ENCODE assay signal across 8 cellular contexts in the genomic region with DNA sequence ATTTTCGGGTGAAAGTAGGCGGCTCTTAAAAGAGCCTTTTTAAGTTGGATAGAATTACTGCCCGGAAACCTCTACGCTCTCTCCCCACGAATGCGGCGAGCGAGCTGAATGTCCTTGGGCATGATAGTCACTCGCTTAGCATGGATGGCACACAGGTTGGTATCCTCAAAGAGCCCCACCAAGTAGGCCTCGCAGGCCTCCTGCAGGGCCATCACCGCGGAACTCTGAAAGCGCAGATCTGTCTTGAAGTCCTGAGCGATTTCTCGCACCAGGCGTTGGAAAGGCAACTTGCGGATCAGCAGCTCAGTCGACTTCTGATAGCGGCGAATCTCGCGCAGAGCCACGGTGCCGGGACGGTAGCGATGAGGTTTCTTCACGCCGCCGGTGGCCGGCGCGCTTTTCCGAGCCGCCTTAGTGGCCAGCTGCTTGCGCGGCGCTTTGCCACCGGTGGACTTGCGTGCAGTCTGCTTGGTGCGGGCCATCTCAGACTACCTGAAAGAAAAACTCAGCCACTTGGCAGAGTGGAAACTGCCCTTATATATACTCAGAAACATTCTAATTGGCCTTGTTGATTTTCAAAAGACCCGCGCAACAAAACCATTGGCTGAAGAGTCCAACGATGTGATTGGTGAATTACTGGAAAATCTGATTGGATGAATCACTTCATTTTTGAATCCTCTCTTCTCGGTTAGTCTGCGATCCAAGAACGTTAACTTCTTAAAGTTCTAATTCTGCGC.
A peak's percentile ranks its signal among the peaks of the same experiment; 100 is the strongest.
DNase-seq lines count a peak whose midpoint lies in the region; ATAC-seq and TF ChIP-seq lines count a peak whose summit lies in the region.

No MANE protein-coding gene starts in this region.

- H3K4me2 ChIP-seq in BLaER1 (peak overlapping the region; percentile 90), SK-N-SH (peak overlapping the region; percentile 88), trophoblast cell (ENCODE audit: low read length) (peak overlapping the region; percentile 99)

- peaks cover 44% of the 10 kb centered on the region for H3K4me1 ChIP-seq in BLaER1
- H3K4me1 ChIP-seq in SK-N-SH (ENCODE audit: control insufficient read depth in 1 of 2, insufficient read depth in 2 of 2, low read depth in 1 of 2, low read length in 1 of 2) = peaks cover 0 to 14% of the 10 kb centered on the region in 2 experiments; a peak in 2 of 4 replicates
- peaks cover 0 to 3% of the 10 kb centered on the region in 2 experiments for H3K4me1 ChIP-seq in trophoblast cell (ENCODE audit: control insufficient read depth in 1 of 2, insufficient read depth in 2 of 2, low read length in 2 of 2)
- peaks cover 0 to 4% of the 10 kb centered on the region in 2 donors for H3K4me1 ChIP-seq in uterus

- peaks cover 15% of the 10 kb centered on the region for H3K79me1 ChIP-seq in trophoblast cell (ENCODE audit: low read length)

- H3K27me3 Mint-ChIP-seq in activated naive CD4-positive, alpha-beta T cell treated with anti-CD3 and anti-CD28 coated beads, Interleukin-2, amount 50 U/mL, for 24 hours = no peaks in the 10 kb centered on the region
- no peaks in the 10 kb centered on the region for H3K27me3 Mint-ChIP-seq in glutamatergic neuron (ENCODE audit: unreplicated experiment)

- H3K9ac ChIP-seq in BLaER1 (peak overlapping the region; percentile 93), SK-N-SH (peak overlapping the region; percentile 83), trophoblast cell (ENCODE audit: low read length) (peak overlapping the region; percentile 65)

- no peaks in the 10 kb centered on the region for H3K27me3 ChIP-seq in BLaER1
- H3K27me3 ChIP-seq in SK-N-SH (ENCODE audit: insufficient read depth) = no peaks in the 10 kb centered on the region
- no peaks in the 10 kb centered on the region for H3K27me3 ChIP-seq in trophoblast cell (ENCODE audit: insufficient read depth, low read length)
- peaks cover 4 to 6% of the 10 kb centered on the region in 2 donors for H3K27me3 ChIP-seq in uterus

- POLR2A ChIA-PET in SK-N-SH (lab: Yijun Ruan, JAX) = interaction anchor here (0.8 to 7.6 kb wide), 14 partner anchors 11 to 279 kb away, joined by 3 to 142 read pairs (median 18); a partner anchor contains a TSS

- TF ChIP-seq POLR2A in uterus (IDR thresholded peaks at IDR 0.05) = peak; percentile 38 to 51

- no peaks in the 10 kb centered on the region for H3K36me3 Mint-ChIP-seq in activated naive CD4-positive, alpha-beta T cell treated with anti-CD3 and anti-CD28 coated beads, Interleukin-2, amount 50 U/mL, for 24 hours
- H3K36me3 Mint-ChIP-seq in glutamatergic neuron (ENCODE audit: unreplicated experiment) = no peaks in the 10 kb centered on the region

- 12% methylated on average over 20 of the region's 47 CpGs for WGBS in SK-N-SH (ENCODE audit: low lambda C conversion rate)
- no CpG with 5 or more reads among the region's 47 CpGs for WGBS in trophoblast cell (ENCODE audit: extremely low coverage, insufficient coverage, insufficient read length)

- H2BK120ac ChIP-seq in trophoblast cell (ENCODE audit: insufficient read depth, low read length, poor library complexity) = no peak overlapping the region

- no peak overlapping the region for H4K12ac ChIP-seq in trophoblast cell (ENCODE audit: low read depth, low read length)

- TF ChIP-seq CTCF in SK-N-SH (IDR thresholded peaks at IDR 0.05) = no peak
- TF ChIP-seq CTCF in glutamatergic neuron (IDR thresholded peaks at IDR 0.05; ENCODE audit: partially characterized antibody, unreplicated experiment) = no peak
- no peak for TF ChIP-seq CTCF in uterus (IDR thresholded peaks at IDR 0.05)

- no peaks in the 10 kb centered on the region for H3K9me3 ChIP-seq in BLaER1
- H3K9me3 ChIP-seq in SK-N-SH = no peaks in the 10 kb centered on the region
- no peaks in the 10 kb centered on the region for H3K9me3 ChIP-seq in trophoblast cell (ENCODE audit: insufficient read depth, low read depth, low read length)
- H3K9me3 ChIP-seq in uterus = no peaks in the 10 kb centered on the region

- peak; percentile 22 for ATAC-seq in GM19372 (IDR thresholded peaks at IDR 0.05; ENCODE audit: low read depth, unreplicated experiment)

- H2AK5ac ChIP-seq in trophoblast cell (ENCODE audit: low read length) = no peak overlapping the region

- peaks cover 6% of the 10 kb centered on the region for H3K4me1 Mint-ChIP-seq in activated naive CD4-positive, alpha-beta T cell treated with anti-CD3 and anti-CD28 coated beads, Interleukin-2, amount 50 U/mL, for 24 hours
- H3K4me1 Mint-ChIP-seq in glutamatergic neuron (ENCODE audit: low read depth, unreplicated experiment) = peaks cover 6% of the 10 kb centered on the region

- CTCF ChIA-PET in SK-N-SH (lab: Yijun Ruan, JAX) = interaction anchor here (1.1 to 3.2 kb wide), 8 partner anchors 9 to 324 kb away, joined by 3 to 13 read pairs (median 4); a partner anchor contains a TSS

- peaks cover 8% of the 10 kb centered on the region; the same call in 1 of the 2 replicates for H3K36me3 ChIP-seq in BLaER1
- no peaks in the 10 kb centered on the region for H3K36me3 ChIP-seq in SK-N-SH (replicated peaks in 1 of 2; ENCODE audit: control insufficient read depth in 1 of 2, insufficient read depth in 2 of 2, low read length in 1 of 2)
- H3K36me3 ChIP-seq in trophoblast cell (ENCODE audit: control insufficient read depth in 1 of 2, insufficient read depth in 2 of 2, low read length in 2 of 2) = no peaks in the 10 kb centered on the region
- H3K36me3 ChIP-seq in uterus = no peaks in the 10 kb centered on the region

- peaks cover 7% of the 10 kb centered on the region; the same call in 1 of the 2 replicates for H4K20me1 ChIP-seq in BLaER1
- H4K20me1 ChIP-seq in SK-N-SH (ENCODE audit: insufficient read depth) = no peaks in the 10 kb centered on the region

- TF ChIP-seq RAD21 in SK-N-SH (IDR thresholded peaks at IDR 0.05; ENCODE audit: low read length) = no peak

- peak overlapping the region; percentile 2 for H4K8ac ChIP-seq in trophoblast cell (ENCODE audit: low read depth, low read length)

- H2BK5ac ChIP-seq in trophoblast cell (ENCODE audit: low read depth, low read length, poor library complexity) = peak overlapping the region; percentile 22

- DNase-seq in HUDEP-2 (lab: John Stamatoyannopoulos, UW; ENCODE audit: unreplicated experiment in 76 of 76) (peak in 68 of 76 experiments; percentile 55 to 99 (median 88)), SK-N-SH (peak; percentile 87), glutamatergic neuron (peak; percentile 58), trophoblast cell (peak; percentile 60 to 92), uterus (peak; percentile 49 to 79)

- peak overlapping the region; percentile 86 for H2AFZ ChIP-seq in SK-N-SH (ENCODE audit: low read depth)
- no peak overlapping the region for H2AFZ ChIP-seq in trophoblast cell (ENCODE audit: insufficient read depth, low read length, poor library complexity)

- H3K79me2 ChIP-seq in SK-N-SH (ENCODE audit: insufficient read depth) = peaks cover 19% of the 10 kb centered on the region
- peaks cover 6% of the 10 kb centered on the region for H3K79me2 ChIP-seq in trophoblast cell (ENCODE audit: control insufficient read depth, insufficient read depth, low read length, poor library complexity)

- peak overlapping the region; percentile 85 for H3K18ac ChIP-seq in trophoblast cell (ENCODE audit: low read length)

- H3K14ac ChIP-seq in trophoblast cell (ENCODE audit: low read length) = peak overlapping the region; percentile 17

- no peak overlapping the region for H2BK12ac ChIP-seq in trophoblast cell (ENCODE audit: low read length)

- H3K4me3 Mint-ChIP-seq in activated naive CD4-positive, alpha-beta T cell treated with anti-CD3 and anti-CD28 coated beads, Interleukin-2, amount 50 U/mL, for 24 hours = no peak overlapping the region
- H3K4me3 Mint-ChIP-seq in glutamatergic neuron (ENCODE audit: unreplicated experiment) = no peak overlapping the region

- no peak overlapping the region for H4K91ac ChIP-seq in trophoblast cell (ENCODE audit: low read depth, low read length)

- H3K4me3 ChIP-seq in BLaER1 (peak overlapping the region; percentile 75), SK-N-SH (ENCODE audit: low read depth in 2 of 2, low read length in 1 of 2) (peak overlapping the region; percentile 66 to 75), trophoblast cell (ENCODE audit: low read depth, low read length) (peak overlapping the region; percentile 74), uterus (peak overlapping the region in 1 of 2 donors; percentile 38)

- H3F3A ChIP-seq in SK-N-SH (replicated peaks; ENCODE audit: insufficient read depth) = peaks cover 70% of the 10 kb centered on the region

- H3K27ac ChIP-seq in BLaER1 (peak overlapping the region; percentile 97), SK-N-SH (ENCODE audit: low read depth in 2 of 2, low read length in 1 of 2) (peak overlapping the region; percentile 84 to 99), trophoblast cell (ENCODE audit: low read depth, low read length) (peak overlapping the region; percentile 93), uterus (peak overlapping the region; percentile 89 to 91)

- intact Hi-C loops in uterus (cut with DNase I; ENCODE audit: low total_unique reads) = loop anchor here (10.0 kb wide), 1 partner anchor 46 kb away; a partner anchor contains a TSS

- peak in 1 of 2 experiments; percentile 40; a peak in 1 of 4 replicates for TF ChIP-seq EP300 in SK-N-SH (IDR thresholded peaks at IDR 0.05; ENCODE audit: borderline replicate concordance in 1 of 2, low read depth in 1 of 2, low read length in 1 of 2)

- H3K4ac ChIP-seq in trophoblast cell (ENCODE audit: low read depth, low read length) = peak overlapping the region; percentile 8

- no peak overlapping the region for H3K23ac ChIP-seq in trophoblast cell (ENCODE audit: low read length)

- H3K9me2 ChIP-seq in SK-N-SH = no peaks in the 10 kb centered on the region

- H3K9me3 Mint-ChIP-seq in activated naive CD4-positive, alpha-beta T cell treated with anti-CD3 and anti-CD28 coated beads, Interleukin-2, amount 50 U/mL, for 24 hours = no peaks in the 10 kb centered on the region
- H3K9me3 Mint-ChIP-seq in glutamatergic neuron (ENCODE audit: unreplicated experiment) = no peaks in the 10 kb centered on the region

- H3K27ac Mint-ChIP-seq in activated naive CD4-positive, alpha-beta T cell treated with anti-CD3 and anti-CD28 coated beads, Interleukin-2, amount 50 U/mL, for 24 hours = peak overlapping the region; percentile 85
- H3K27ac Mint-ChIP-seq in glutamatergic neuron (ENCODE audit: unreplicated experiment) = peak overlapping the region; percentile 28

TF ChIP-seq in SK-N-SH, 30 proteins besides CTCF, POLR2A, EP300 and RAD21 (continues in another document):
- TF ChIP-seq, protein P1, sequence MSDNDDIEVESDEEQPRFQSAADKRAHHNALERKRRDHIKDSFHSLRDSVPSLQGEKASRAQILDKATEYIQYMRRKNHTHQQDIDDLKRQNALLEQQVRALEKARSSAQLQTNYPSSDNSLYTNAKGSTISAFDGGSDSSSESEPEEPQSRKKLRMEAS (IDR thresholded peaks at IDR 0.05; ENCODE audit: low read depth) = 0 out of 2 replicates have a peak, but pooled peaks have one; percentile 26
- TF ChIP-seq RFX5 (IDR thresholded peaks at IDR 0.05; ENCODE audit: low read length) (no peak), NRF1 (IDR thresholded peaks at IDR 0.05; ENCODE audit: low read depth, low read length) (no peak)
